ENCODE assay signal across 13 cellular contexts in the genomic region with DNA sequence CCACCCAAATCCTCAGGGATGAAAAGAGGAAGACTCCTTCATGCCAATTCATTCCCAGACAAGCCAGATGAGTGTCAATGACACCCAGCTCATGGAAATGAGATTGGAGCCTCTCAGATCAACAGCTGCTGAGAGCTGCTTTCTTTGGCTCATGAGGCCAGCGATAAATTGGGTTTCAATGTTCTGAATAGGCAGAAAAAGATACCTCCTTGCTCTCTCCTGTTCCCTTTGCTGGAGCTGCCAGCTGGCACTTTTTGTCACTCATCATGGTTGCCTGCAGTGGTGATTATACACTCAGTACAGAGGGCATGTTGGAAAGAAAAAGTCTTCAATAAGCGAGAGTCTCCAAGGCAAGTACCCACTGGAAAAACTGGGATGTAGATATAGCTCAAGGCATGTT.
"Had no signal": no experiment of that assay in that cellular context is flagged by ENCODE, and none has a peak within 500 bp of the region (broad histone marks: within the 10 kb centered on the region; RNA-seq: fewer than 3 reads in every experiment).

No MANE protein-coding gene starts in this region.

- H3K27me3 ChIP-seq: adrenal gland, ovary, upper lobe of left lung had no signal

- H3K4me3 Mint-ChIP-seq: central memory CD8-positive, alpha-beta T cell; nephron progenitor cell had no signal

- H3K27ac ChIP-seq: adrenal gland, ovary, SK-N-MC had no signal

- H3K4me1 ChIP-seq: adrenal gland had no signal

- H3K9me3 Mint-ChIP-seq: central memory CD8-positive, alpha-beta T cell; nephron progenitor cell had no signal

- H3K27ac Mint-ChIP-seq: nephron progenitor cell had no signal

- H3K4me3 ChIP-seq: adrenal gland, ovary, SK-N-MC, upper lobe of left lung had no signal

- H3K9me3 ChIP-seq: adrenal gland, ovary, upper lobe of left lung had no signal

- H3K4me1 Mint-ChIP-seq: central memory CD8-positive, alpha-beta T cell had no signal

- DNase-seq: activated CD4-positive, alpha-beta T cell treated with anti-CD3 and anti-CD28 coated beads for 4 hours; activated naive CD4-positive, alpha-beta T cell treated with anti-CD3 and anti-CD28 coated beads, Interleukin-2, amount 50 U/mL, for 16 hours; effector memory CD4-positive, alpha-beta T cell; left colon; nephron progenitor cell; ovary; retina; stimulated activated naive CD4-positive, alpha-beta T cell; T-helper 1 cell had no signal

- H3K36me3 ChIP-seq: adrenal gland, ovary, upper lobe of left lung had no signal

- ATAC-seq: left colon had no signal
